In genomic region chr6:42984924-42985475, GRCh38 we compare ENCODE assay signal across 8 cellular contexts. TPM values are rescaled to one million over a fixed set of nuclear protein-coding genes. Genes with fewer than 3 reads are reported as not detected.
DNase-seq lines count a peak whose midpoint lies in the region; ATAC-seq, FAIRE-seq and TF ChIP-seq lines count a peak whose summit lies in the region.

No MANE protein-coding gene starts in this region.

- H2AK5ac ChIP-seq in mesenchymal stem cell (ENCODE audit: low read length, severe bottlenecking): no peak overlapping the region

- no peak for TF ChIP-seq CTCF in OCI-LY3 (IDR thresholded peaks at IDR 0.05; ENCODE audit: low read depth, low read length)

- H3K14ac ChIP-seq in mesenchymal stem cell (ENCODE audit: low read length in 2 of 2): peak overlapping the region in 1 of 2 experiments; percentile 4

- FAIRE-seq in urothelium cell line (lab: Jason Lieb, UNC) (no peak), GM12892 (lab: Jason Lieb, UNC) (no peak)

- 15% methylated on average over 13 of the region's 13 CpGs for WGBS in mesenchymal stem cell

- H3K4ac ChIP-seq in mesenchymal stem cell (ENCODE audit: low read depth in 1 of 2, low read length in 2 of 2): peak overlapping the region in 1 of 2 experiments; percentile 22

- peak overlapping the region; percentile 64 for H2BK120ac ChIP-seq in mesenchymal stem cell (ENCODE audit: low read depth, low read length)

- H3K79me1 ChIP-seq in mesenchymal stem cell (replicated peaks; ENCODE audit: low read length, poor library complexity, severe bottlenecking): peaks cover 39% of the 10 kb centered on the region

- H3K79me2 ChIP-seq in OCI-LY3 (ENCODE audit: low read length): peaks cover 21% of the 10 kb centered on the region

- H3K23ac ChIP-seq in mesenchymal stem cell (ENCODE audit: low read length in 2 of 2): no peak overlapping the region

- H2AFZ ChIP-seq in OCI-LY3 (ENCODE audit: low read depth, low read length) (peak overlapping the region; percentile 66; the same call in 1 of the 2 replicates), mesenchymal stem cell (ENCODE audit: low read depth, low read length) (no peak overlapping the region)

- peak overlapping the region; percentile 86 for H3K4me2 ChIP-seq in OCI-LY3 (ENCODE audit: low read length)
- peak overlapping the region; percentile 68 for H3K4me2 ChIP-seq in mesenchymal stem cell (ENCODE audit: low read length, poor library complexity, severe bottlenecking)

- no peak for TF ChIP-seq POLR2A in GM12892 (IDR thresholded peaks at IDR 0.05; ENCODE audit: low read depth, low read length)

- H4K20me1 ChIP-seq in OCI-LY3 (ENCODE audit: insufficient read depth, low read length): 0 out of 2 replicates have a peak, but pooled peaks cover 4% of the 10 kb centered on the region

- peak overlapping the region in 1 of 2 experiments; percentile 23 for H2BK12ac ChIP-seq in mesenchymal stem cell (ENCODE audit: low read length in 2 of 2)

- peak overlapping the region; percentile 64 to 68 for H3K18ac ChIP-seq in mesenchymal stem cell (ENCODE audit: low read depth in 1 of 2, low read length in 2 of 2)

- H3K27me3 ChIP-seq in OCI-LY3 (ENCODE audit: low read depth, low read length) (no peaks in the 10 kb centered on the region), mesenchymal stem cell (ENCODE audit: control insufficient read depth in 1 of 2, insufficient read depth in 1 of 2, low read length in 2 of 2) (no peaks in the 10 kb centered on the region)

- H3K27ac ChIP-seq in OCI-LY3 (ENCODE audit: low read length) (peak overlapping the region; percentile 40), mesenchymal stem cell (ENCODE audit: low read length, poor library complexity, severe bottlenecking) (no peak overlapping the region)

- H3K9me3 ChIP-seq in OCI-LY3 (ENCODE audit: insufficient read depth, low read length): no peaks in the 10 kb centered on the region
- H3K9me3 ChIP-seq in mesenchymal stem cell (ENCODE audit: control insufficient read depth, low read length): no peaks in the 10 kb centered on the region

- peak; percentile 40 for DNase-seq in ELF-1 (ENCODE audit: low read depth, low spot score)
- peak; percentile 28 for DNase-seq in cerebellar cortex (ENCODE audit: low spot score)
- DNase-seq in mesenchymal stem cell: peak; percentile 37
- DNase-seq in urothelium cell line (ENCODE audit: low spot score): peak; percentile 15
- DNase-seq in GM12892 (ENCODE audit: insufficient read length): no peak
- DNase-seq in NCI-H1436 treated with DMSO at 0.1 percent for 48 hours (lab: John Stamatoyannopoulos, UW): no peak

- H2BK15ac ChIP-seq in mesenchymal stem cell (ENCODE audit: low read depth, poor library complexity, severe bottlenecking): no peak overlapping the region

- H4K91ac ChIP-seq in mesenchymal stem cell (ENCODE audit: low read length): no peak overlapping the region

- no peak overlapping the region for H4K8ac ChIP-seq in mesenchymal stem cell (ENCODE audit: low read length)

- H3K36me3 ChIP-seq in OCI-LY3 (replicated peaks; ENCODE audit: low read depth, low read length): peaks cover 25% of the 10 kb centered on the region
- peaks cover 13 to 22% of the 10 kb centered on the region in 2 experiments for H3K36me3 ChIP-seq in mesenchymal stem cell (ENCODE audit: control insufficient read depth in 1 of 2, insufficient read depth in 2 of 2, low read depth in 1 of 2, low read length in 2 of 2)

- H3K4me1 ChIP-seq in OCI-LY3 (ENCODE audit: low read length) (peaks cover 10% of the 10 kb centered on the region), mesenchymal stem cell (ENCODE audit: control insufficient read depth, insufficient read depth, low read depth, low read length) (peaks cover 16% of the 10 kb centered on the region)

- no peak overlapping the region for H2BK5ac ChIP-seq in mesenchymal stem cell (ENCODE audit: low read depth, low read length, poor library complexity, severe bottlenecking)

- H3K9ac ChIP-seq in OCI-LY3 (ENCODE audit: low read length) (peak overlapping the region; percentile 93), mesenchymal stem cell (ENCODE audit: low read length) (peak overlapping the region; percentile 88)

- no peak for ATAC-seq in GM21367 (IDR thresholded peaks at IDR 0.05; ENCODE audit: unreplicated experiment)

- H3K4me3 ChIP-seq in OCI-LY3 (ENCODE audit: low read length) (peak overlapping the region; percentile 90), mesenchymal stem cell (ENCODE audit: insufficient read depth in 1 of 2, low read depth in 1 of 2, low read length in 2 of 2) (peak overlapping the region; percentile 71 to 88)

RNA-seq across cellular contexts. Expression of gene PPP2R5D, which starts 0.6 kb away (rescaled TPM):
- 41.7 TPM for polyA plus RNA-seq in mesenchymal stem cell (2013, experiment 1 of 2)
- 40.9 TPM for polyA plus RNA-seq in mesenchymal stem cell (2013, experiment 2 of 2)
- polyA plus RNA-seq in GM12892 (2012; ENCODE audit: missing spikeins): 25.3 TPM

RNA-seq across cellular contexts. Expression of gene PEX6, which starts 6.0 kb away (rescaled TPM):
- 5.6 TPM for polyA plus RNA-seq in mesenchymal stem cell (2013, experiment 1 of 2)
- polyA plus RNA-seq in mesenchymal stem cell (2013, experiment 2 of 2): 5.6 TPM
- polyA plus RNA-seq in GM12892 (2012; ENCODE audit: missing spikeins): 12.0 TPM

RNA-seq across cellular contexts. Expression of gene GNMT, which starts 24.4 kb away (rescaled TPM):
- polyA plus RNA-seq in mesenchymal stem cell (2013, experiment 1 of 2): 0.15 TPM
- polyA plus RNA-seq in mesenchymal stem cell (2013, experiment 2 of 2): 0.27 TPM
- polyA plus RNA-seq in GM12892 (2012; ENCODE audit: missing spikeins): 0.42 TPM

RNA-seq across cellular contexts. Expression of gene MEA1, which starts 28.7 kb away (rescaled TPM):
- 84.9 TPM for polyA plus RNA-seq in mesenchymal stem cell (2013, experiment 1 of 2)
- 88.1 TPM for polyA plus RNA-seq in mesenchymal stem cell (2013, experiment 2 of 2)
- polyA plus RNA-seq in GM12892 (2012; ENCODE audit: missing spikeins): 92.1 TPM

RNA-seq across cellular contexts. Expression of gene KLHDC3, which starts 29.0 kb away (rescaled TPM):
- polyA plus RNA-seq in mesenchymal stem cell (2013, experiment 1 of 2): 51.3 TPM
- 51.0 TPM for polyA plus RNA-seq in mesenchymal stem cell (2013, experiment 2 of 2)
- polyA plus RNA-seq in GM12892 (2012; ENCODE audit: missing spikeins): 48.7 TPM

Comparison
In these comparisons a context has a peak if more than half of its experiments do, and no peak if none do; other contexts are left out.
1. DNase-seq: peak in ELF-1 (single experiment), cerebellar cortex (single experiment), mesenchymal stem cell (single experiment) and urothelium cell line (single experiment); none in GM12892 (single experiment) and NCI-H1436 treated with DMSO at 0.1 percent for 48 hours (single experiment).